1 cellular context compared by ENCODE assay signal in the genomic region with DNA sequence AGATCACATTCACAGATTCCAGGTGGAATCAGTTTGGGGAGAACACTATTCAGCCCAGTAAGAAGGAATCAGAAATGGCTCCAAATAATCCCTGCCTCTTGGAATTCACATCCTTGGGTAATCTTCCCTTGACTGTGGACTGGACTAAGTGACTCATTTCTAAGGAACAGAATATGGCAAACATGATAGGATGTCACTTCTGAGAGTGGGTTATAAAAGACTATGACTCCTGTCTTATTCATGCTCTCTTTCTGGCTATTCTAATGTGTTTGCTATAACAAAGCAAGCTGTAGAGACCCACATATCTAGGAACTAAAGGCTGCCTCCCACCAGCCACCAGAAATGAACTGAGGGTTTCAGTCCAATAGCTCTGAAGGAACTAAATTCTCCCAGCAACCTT.
TF ChIP-seq lines count a peak whose summit lies in the region.

No MANE protein-coding gene starts in this region.

TF ChIP-seq in GM12878, 131 proteins besides CTCF, POLR2A, EP300 and RAD21:
- TF ChIP-seq CBX5 (IDR thresholded peaks at IDR 0.05; ENCODE audit: low read depth) (no peak), LARP7 (IDR thresholded peaks at IDR 0.05) (no peak), ZNF274 (IDR thresholded peaks at IDR 0.05; ENCODE audit: insufficient read depth, insufficient read length) (no peak), POU2F2 (IDR thresholded peaks at IDR 0.05; ENCODE audit: borderline replicate concordance, low read depth, low read length) (no peak), HDAC6 (IDR thresholded peaks at IDR 0.05; ENCODE audit: unreplicated experiment) (no peak), GATAD2B (conservative IDR thresholded peaks at IDR 0.05; ENCODE audit: low read depth) (no peak), JUNB (IDR thresholded peaks at IDR 0.05) (no peak), CBX3 (IDR thresholded peaks at IDR 0.05; ENCODE audit: borderline replicate concordance, low read depth) (no peak), IRF4 (IDR thresholded peaks at IDR 0.05; ENCODE audit: low read depth, low read length) (no peak), TCF7 (IDR thresholded peaks at IDR 0.05; ENCODE audit: borderline replicate concordance) (no peak)
- TF ChIP-seq, protein P1, sequence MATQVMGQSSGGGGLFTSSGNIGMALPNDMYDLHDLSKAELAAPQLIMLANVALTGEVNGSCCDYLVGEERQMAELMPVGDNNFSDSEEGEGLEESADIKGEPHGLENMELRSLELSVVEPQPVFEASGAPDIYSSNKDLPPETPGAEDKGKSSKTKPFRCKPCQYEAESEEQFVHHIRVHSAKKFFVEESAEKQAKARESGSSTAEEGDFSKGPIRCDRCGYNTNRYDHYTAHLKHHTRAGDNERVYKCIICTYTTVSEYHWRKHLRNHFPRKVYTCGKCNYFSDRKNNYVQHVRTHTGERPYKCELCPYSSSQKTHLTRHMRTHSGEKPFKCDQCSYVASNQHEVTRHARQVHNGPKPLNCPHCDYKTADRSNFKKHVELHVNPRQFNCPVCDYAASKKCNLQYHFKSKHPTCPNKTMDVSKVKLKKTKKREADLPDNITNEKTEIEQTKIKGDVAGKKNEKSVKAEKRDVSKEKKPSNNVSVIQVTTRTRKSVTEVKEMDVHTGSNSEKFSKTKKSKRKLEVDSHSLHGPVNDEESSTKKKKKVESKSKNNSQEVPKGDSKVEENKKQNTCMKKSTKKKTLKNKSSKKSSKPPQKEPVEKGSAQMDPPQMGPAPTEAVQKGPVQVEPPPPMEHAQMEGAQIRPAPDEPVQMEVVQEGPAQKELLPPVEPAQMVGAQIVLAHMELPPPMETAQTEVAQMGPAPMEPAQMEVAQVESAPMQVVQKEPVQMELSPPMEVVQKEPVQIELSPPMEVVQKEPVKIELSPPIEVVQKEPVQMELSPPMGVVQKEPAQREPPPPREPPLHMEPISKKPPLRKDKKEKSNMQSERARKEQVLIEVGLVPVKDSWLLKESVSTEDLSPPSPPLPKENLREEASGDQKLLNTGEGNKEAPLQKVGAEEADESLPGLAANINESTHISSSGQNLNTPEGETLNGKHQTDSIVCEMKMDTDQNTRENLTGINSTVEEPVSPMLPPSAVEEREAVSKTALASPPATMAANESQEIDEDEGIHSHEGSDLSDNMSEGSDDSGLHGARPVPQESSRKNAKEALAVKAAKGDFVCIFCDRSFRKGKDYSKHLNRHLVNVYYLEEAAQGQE (IDR thresholded peaks at IDR 0.05; ENCODE audit: low read depth, low read length), result no peak
- TF ChIP-seq, protein P2, sequence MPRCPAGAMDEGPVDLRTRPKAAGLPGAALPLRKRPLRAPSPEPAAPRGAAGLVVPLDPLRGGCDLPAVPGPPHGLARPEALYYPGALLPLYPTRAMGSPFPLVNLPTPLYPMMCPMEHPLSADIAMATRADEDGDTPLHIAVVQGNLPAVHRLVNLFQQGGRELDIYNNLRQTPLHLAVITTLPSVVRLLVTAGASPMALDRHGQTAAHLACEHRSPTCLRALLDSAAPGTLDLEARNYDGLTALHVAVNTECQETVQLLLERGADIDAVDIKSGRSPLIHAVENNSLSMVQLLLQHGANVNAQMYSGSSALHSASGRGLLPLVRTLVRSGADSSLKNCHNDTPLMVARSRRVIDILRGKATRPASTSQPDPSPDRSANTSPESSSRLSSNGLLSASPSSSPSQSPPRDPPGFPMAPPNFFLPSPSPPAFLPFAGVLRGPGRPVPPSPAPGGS (IDR thresholded peaks at IDR 0.05; ENCODE audit: borderline replicate concordance, insufficient read depth, low read depth, low read length, poor library complexity, severe bottlenecking), result no peak
- TF ChIP-seq, protein P3, sequence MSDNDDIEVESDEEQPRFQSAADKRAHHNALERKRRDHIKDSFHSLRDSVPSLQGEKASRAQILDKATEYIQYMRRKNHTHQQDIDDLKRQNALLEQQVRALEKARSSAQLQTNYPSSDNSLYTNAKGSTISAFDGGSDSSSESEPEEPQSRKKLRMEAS (IDR thresholded peaks at IDR 0.05; ENCODE audit: low read depth, low read length), result no peak
- TF ChIP-seq, protein P4, sequence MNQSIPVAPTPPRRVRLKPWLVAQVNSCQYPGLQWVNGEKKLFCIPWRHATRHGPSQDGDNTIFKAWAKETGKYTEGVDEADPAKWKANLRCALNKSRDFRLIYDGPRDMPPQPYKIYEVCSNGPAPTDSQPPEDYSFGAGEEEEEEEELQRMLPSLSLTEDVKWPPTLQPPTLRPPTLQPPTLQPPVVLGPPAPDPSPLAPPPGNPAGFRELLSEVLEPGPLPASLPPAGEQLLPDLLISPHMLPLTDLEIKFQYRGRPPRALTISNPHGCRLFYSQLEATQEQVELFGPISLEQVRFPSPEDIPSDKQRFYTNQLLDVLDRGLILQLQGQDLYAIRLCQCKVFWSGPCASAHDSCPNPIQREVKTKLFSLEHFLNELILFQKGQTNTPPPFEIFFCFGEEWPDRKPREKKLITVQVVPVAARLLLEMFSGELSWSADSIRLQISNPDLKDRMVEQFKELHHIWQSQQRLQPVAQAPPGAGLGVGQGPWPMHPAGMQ (IDR thresholded peaks at IDR 0.05; ENCODE audit: borderline replicate concordance), result no peak
- TF ChIP-seq, protein P5, sequence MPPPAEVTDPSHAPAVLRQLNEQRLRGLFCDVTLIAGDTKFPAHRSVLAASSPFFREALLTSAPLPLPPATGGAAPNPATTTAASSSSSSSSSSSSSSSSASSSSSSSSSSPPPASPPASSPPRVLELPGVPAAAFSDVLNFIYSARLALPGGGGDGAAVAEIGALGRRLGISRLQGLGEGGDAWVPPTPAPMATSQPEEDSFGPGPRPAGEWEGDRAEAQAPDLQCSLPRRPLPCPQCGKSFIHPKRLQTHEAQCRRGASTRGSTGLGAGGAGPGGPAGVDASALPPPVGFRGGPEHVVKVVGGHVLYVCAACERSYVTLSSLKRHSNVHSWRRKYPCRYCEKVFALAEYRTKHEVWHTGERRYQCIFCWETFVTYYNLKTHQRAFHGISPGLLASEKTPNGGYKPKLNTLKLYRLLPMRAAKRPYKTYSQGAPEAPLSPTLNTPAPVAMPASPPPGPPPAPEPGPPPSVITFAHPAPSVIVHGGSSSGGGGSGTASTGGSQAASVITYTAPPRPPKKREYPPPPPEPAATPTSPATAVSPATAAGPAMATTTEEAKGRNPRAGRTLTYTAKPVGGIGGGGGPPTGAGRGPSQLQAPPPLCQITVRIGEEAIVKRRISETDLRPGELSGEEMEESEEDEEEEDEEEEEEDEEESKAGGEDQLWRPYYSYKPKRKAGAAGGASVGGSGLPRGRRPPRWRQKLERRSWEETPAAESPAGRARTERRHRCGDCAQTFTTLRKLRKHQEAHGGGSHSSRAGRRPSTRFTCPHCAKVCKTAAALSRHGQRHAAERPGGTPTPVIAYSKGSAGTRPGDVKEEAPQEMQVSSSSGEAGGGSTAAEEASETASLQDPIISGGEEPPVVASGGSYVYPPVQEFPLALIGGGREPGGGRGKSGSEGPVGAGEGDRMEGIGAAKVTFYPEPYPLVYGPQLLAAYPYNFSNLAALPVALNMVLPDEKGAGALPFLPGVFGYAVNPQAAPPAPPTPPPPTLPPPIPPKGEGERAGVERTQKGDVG (CRISPR knock-in tag; IDR thresholded peaks at IDR 0.05), result no peak
- TF ChIP-seq, protein P6, sequence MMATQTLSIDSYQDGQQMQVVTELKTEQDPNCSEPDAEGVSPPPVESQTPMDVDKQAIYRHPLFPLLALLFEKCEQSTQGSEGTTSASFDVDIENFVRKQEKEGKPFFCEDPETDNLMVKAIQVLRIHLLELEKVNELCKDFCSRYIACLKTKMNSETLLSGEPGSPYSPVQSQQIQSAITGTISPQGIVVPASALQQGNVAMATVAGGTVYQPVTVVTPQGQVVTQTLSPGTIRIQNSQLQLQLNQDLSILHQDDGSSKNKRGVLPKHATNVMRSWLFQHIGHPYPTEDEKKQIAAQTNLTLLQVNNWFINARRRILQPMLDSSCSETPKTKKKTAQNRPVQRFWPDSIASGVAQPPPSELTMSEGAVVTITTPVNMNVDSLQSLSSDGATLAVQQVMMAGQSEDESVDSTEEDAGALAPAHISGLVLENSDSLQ (IDR thresholded peaks at IDR 0.05), result no peak
- TF ChIP-seq, protein P7, sequence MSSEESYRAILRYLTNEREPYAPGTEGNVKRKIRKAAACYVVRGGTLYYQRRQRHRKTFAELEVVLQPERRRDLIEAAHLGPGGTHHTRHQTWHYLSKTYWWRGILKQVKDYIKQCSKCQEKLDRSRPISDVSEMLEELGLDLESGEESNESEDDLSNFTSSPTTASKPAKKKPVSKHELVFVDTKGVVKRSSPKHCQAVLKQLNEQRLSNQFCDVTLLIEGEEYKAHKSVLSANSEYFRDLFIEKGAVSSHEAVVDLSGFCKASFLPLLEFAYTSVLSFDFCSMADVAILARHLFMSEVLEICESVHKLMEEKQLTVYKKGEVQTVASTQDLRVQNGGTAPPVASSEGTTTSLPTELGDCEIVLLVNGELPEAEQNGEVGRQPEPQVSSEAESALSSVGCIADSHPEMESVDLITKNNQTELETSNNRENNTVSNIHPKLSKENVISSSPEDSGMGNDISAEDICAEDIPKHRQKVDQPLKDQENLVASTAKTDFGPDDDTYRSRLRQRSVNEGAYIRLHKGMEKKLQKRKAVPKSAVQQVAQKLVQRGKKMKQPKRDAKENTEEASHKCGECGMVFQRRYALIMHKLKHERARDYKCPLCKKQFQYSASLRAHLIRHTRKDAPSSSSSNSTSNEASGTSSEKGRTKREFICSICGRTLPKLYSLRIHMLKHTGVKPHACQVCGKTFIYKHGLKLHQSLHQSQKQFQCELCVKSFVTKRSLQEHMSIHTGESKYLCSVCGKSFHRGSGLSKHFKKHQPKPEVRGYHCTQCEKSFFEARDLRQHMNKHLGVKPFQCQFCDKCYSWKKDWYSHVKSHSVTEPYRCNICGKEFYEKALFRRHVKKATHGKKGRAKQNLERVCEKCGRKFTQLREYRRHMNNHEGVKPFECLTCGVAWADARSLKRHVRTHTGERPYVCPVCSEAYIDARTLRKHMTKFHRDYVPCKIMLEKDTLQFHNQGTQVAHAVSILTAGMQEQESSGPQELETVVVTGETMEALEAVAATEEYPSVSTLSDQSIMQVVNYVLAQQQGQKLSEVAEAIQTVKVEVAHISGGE (CRISPR knock-in tag; IDR thresholded peaks at IDR 0.05), result no peak
